In genomic region chr13:20402881-20403280, GRCh38 we compare ENCODE assay signal across 18 cellular contexts.
DNase-seq lines count a peak whose midpoint lies in the region; ATAC-seq and TF ChIP-seq lines count a peak whose summit lies in the region.
"Had no signal": no experiment of that assay in that cellular context is flagged by ENCODE, and none has a peak within 500 bp of the region (broad histone marks: within the 10 kb centered on the region; RNA-seq: fewer than 3 reads in every experiment).

No MANE protein-coding gene starts in this region.

- peak; percentile 14 for ATAC-seq in activated naive CD8-positive, alpha-beta T cell treated with anti-CD3 and anti-CD28 coated beads, Interleukin-2, amount 10 ng/mL, durations not matched to agents 7 days and 5 days (ENCODE audit: low read depth)
- no peak for ATAC-seq in activated naive CD8-positive, alpha-beta T cell treated with anti-CD3 and anti-CD28 coated beads, Interleukin-2, amount 50 U/mL, for 24 hours
- no peak for ATAC-seq in GM19467 (IDR thresholded peaks at IDR 0.05; ENCODE audit: unreplicated experiment)
- ATAC-seq: CD8-positive, alpha-beta T cell had no signal

- TF ChIP-seq CTCF in esophagus squamous epithelium (IDR thresholded peaks at IDR 0.05) = no peak
- TF ChIP-seq CTCF in sigmoid colon (IDR thresholded peaks at IDR 0.05) = no peak
- TF ChIP-seq CTCF in prostate gland (IDR thresholded peaks at IDR 0.05) = no peak

- peaks cover 4% of the 10 kb centered on the region for H3K27me3 Mint-ChIP-seq in activated naive CD8-positive, alpha-beta T cell treated with anti-CD3 and anti-CD28 coated beads, Interleukin-2, amount 10 ng/mL, durations not matched to agents 7 days and 5 days
- H3K27me3 Mint-ChIP-seq in activated naive CD8-positive, alpha-beta T cell treated with anti-CD3 and anti-CD28 coated beads, Interleukin-2, amount 50 U/mL, for 24 hours = no peaks in the 10 kb centered on the region
- H3K27me3 Mint-ChIP-seq in activated CD4-positive, alpha-beta memory T cell treated with anti-CD3 and anti-CD28 coated beads, Interleukin-2, amount 10 ng/mL, durations not matched to agents 7 days and 5 days = no peaks in the 10 kb centered on the region

- POLR2A ChIA-PET in activated naive CD8-positive, alpha-beta T cell treated with anti-CD3 and anti-CD28 coated beads, Interleukin-2, amount 10 ng/mL, durations not matched to agents 7 days and 5 days (lab: Charles Lee) = no interaction called here
- POLR2A ChIA-PET in activated CD4-positive, alpha-beta memory T cell treated with anti-CD3 and anti-CD28 coated beads, Interleukin-2, amount 10 ng/mL, durations not matched to agents 7 days and 5 days (lab: Charles Lee) = interaction anchor here (0.9 kb wide), 1 partner anchor 16 kb away, joined by 4 read pairs; no protein-coding TSS in a partner anchor

- H3K4me3 Mint-ChIP-seq in activated naive CD8-positive, alpha-beta T cell treated with anti-CD3 and anti-CD28 coated beads, Interleukin-2, amount 10 ng/mL, durations not matched to agents 7 days and 5 days = no peak overlapping the region
- no peak overlapping the region for H3K4me3 Mint-ChIP-seq in activated naive CD8-positive, alpha-beta T cell treated with anti-CD3 and anti-CD28 coated beads, Interleukin-2, amount 50 U/mL, for 24 hours
- no peak overlapping the region for H3K4me3 Mint-ChIP-seq in activated CD4-positive, alpha-beta memory T cell treated with anti-CD3 and anti-CD28 coated beads, Interleukin-2, amount 10 ng/mL, durations not matched to agents 7 days and 5 days
- H3K4me3 Mint-ChIP-seq: CD8-positive, alpha-beta T cell had no signal

- TF ChIP-seq EP300 in sigmoid colon (IDR thresholded peaks at IDR 0.05) = no peak

- peaks cover 28% of the 10 kb centered on the region for H3K4me1 Mint-ChIP-seq in activated naive CD8-positive, alpha-beta T cell treated with anti-CD3 and anti-CD28 coated beads, Interleukin-2, amount 10 ng/mL, durations not matched to agents 7 days and 5 days
- peaks cover 16% of the 10 kb centered on the region for H3K4me1 Mint-ChIP-seq in activated naive CD8-positive, alpha-beta T cell treated with anti-CD3 and anti-CD28 coated beads, Interleukin-2, amount 50 U/mL, for 24 hours
- peaks cover 31% of the 10 kb centered on the region for H3K4me1 Mint-ChIP-seq in activated CD4-positive, alpha-beta memory T cell treated with anti-CD3 and anti-CD28 coated beads, Interleukin-2, amount 10 ng/mL, durations not matched to agents 7 days and 5 days

- H3K4me3 ChIP-seq in esophagus squamous epithelium (no peak overlapping the region), sigmoid colon (no peak overlapping the region), prostate gland (no peak overlapping the region)
- H3K4me3 ChIP-seq: BLaER1, HAP-1, MG63, Peyer's patch had no signal

- intact Hi-C loops in esophagus squamous epithelium (cut with DNase I) = no loop called here
- intact Hi-C loops in sigmoid colon (cut with DNase I) = no loop called here
- intact Hi-C loops in prostate gland (cut with DNase I) = no loop called here

- H3K27me3 ChIP-seq in esophagus squamous epithelium = no peaks in the 10 kb centered on the region
- no peaks in the 10 kb centered on the region for H3K27me3 ChIP-seq in sigmoid colon
- H3K27me3 ChIP-seq in prostate gland (replicated peaks; ENCODE audit: insufficient read depth) = no peaks in the 10 kb centered on the region
- H3K27me3 ChIP-seq: BLaER1, MG63, Peyer's patch had no signal

- H3K36me3 ChIP-seq in esophagus squamous epithelium = peaks cover 0 to 13% (median 0%) of the 10 kb centered on the region in 3 donors
- peaks cover 0 to 21% (median 0%) of the 10 kb centered on the region in 4 donors for H3K36me3 ChIP-seq in sigmoid colon
- H3K36me3 ChIP-seq in prostate gland = no peaks in the 10 kb centered on the region
- H3K36me3 ChIP-seq: BLaER1, HAP-1, MG63 had no signal

- peak overlapping the region; percentile 31 to 87 (median 80) for H3K27ac ChIP-seq in esophagus squamous epithelium
- no peak overlapping the region for H3K27ac ChIP-seq in sigmoid colon
- no peak overlapping the region for H3K27ac ChIP-seq in prostate gland
- H3K27ac ChIP-seq: BLaER1, Peyer's patch had no signal

- CTCF ChIA-PET in activated CD4-positive, alpha-beta memory T cell treated with anti-CD3 and anti-CD28 coated beads, Interleukin-2, amount 10 ng/mL, durations not matched to agents 7 days and 5 days (lab: Charles Lee) = interaction anchor here (1.4 kb wide), 1 partner anchor 9 kb away, joined by 3 read pairs; no protein-coding TSS in a partner anchor

- peaks cover 3% of the 10 kb centered on the region for H3K36me3 Mint-ChIP-seq in activated naive CD8-positive, alpha-beta T cell treated with anti-CD3 and anti-CD28 coated beads, Interleukin-2, amount 10 ng/mL, durations not matched to agents 7 days and 5 days
- no peaks in the 10 kb centered on the region for H3K36me3 Mint-ChIP-seq in activated naive CD8-positive, alpha-beta T cell treated with anti-CD3 and anti-CD28 coated beads, Interleukin-2, amount 50 U/mL, for 24 hours (ENCODE audit: low read depth)
- H3K36me3 Mint-ChIP-seq in activated CD4-positive, alpha-beta memory T cell treated with anti-CD3 and anti-CD28 coated beads, Interleukin-2, amount 10 ng/mL, durations not matched to agents 7 days and 5 days (ENCODE audit: low read depth) = peaks cover 10% of the 10 kb centered on the region

- H3K9me3 ChIP-seq in esophagus squamous epithelium = no peaks in the 10 kb centered on the region
- H3K9me3 ChIP-seq in sigmoid colon = no peaks in the 10 kb centered on the region
- H3K9me3 ChIP-seq in prostate gland = no peaks in the 10 kb centered on the region
- H3K9me3 ChIP-seq: BLaER1, HAP-1, MG63, Peyer's patch had no signal

- H3K9me3 Mint-ChIP-seq in activated naive CD8-positive, alpha-beta T cell treated with anti-CD3 and anti-CD28 coated beads, Interleukin-2, amount 10 ng/mL, durations not matched to agents 7 days and 5 days = no peaks in the 10 kb centered on the region
- no peaks in the 10 kb centered on the region for H3K9me3 Mint-ChIP-seq in activated naive CD8-positive, alpha-beta T cell treated with anti-CD3 and anti-CD28 coated beads, Interleukin-2, amount 50 U/mL, for 24 hours
- H3K9me3 Mint-ChIP-seq in activated CD4-positive, alpha-beta memory T cell treated with anti-CD3 and anti-CD28 coated beads, Interleukin-2, amount 10 ng/mL, durations not matched to agents 7 days and 5 days = no peaks in the 10 kb centered on the region
- H3K9me3 Mint-ChIP-seq: CD8-positive, alpha-beta T cell had no signal

- DNase-seq in activated naive CD8-positive, alpha-beta T cell treated with anti-CD3 and anti-CD28 coated beads, Interleukin-2, amount 10 ng/mL, durations not matched to agents 7 days and 5 days = no peak
- DNase-seq in activated naive CD8-positive, alpha-beta T cell treated with anti-CD3 and anti-CD28 coated beads, Interleukin-2, amount 50 U/mL, for 24 hours = no peak
- DNase-seq in esophagus squamous epithelium (lab: John Stamatoyannopoulos, UW) = no peak
- DNase-seq in sigmoid colon = peak; percentile 35
- no peak for DNase-seq in prostate gland (ENCODE audit: low spot score)
- no peak for DNase-seq in activated CD4-positive, alpha-beta memory T cell treated with anti-CD3 and anti-CD28 coated beads, Interleukin-2, amount 10 ng/mL, durations not matched to agents 7 days and 5 days
- no peak for DNase-seq in epidermal melanocyte (ENCODE audit: insufficient read length, low spot score)
- DNase-seq: Karpas-422, MG63, NCI-H1092, NCI-H146, NCI-H2081, NCI-H774 had no signal

- peak overlapping the region; percentile 59 for H3K27ac Mint-ChIP-seq in activated naive CD8-positive, alpha-beta T cell treated with anti-CD3 and anti-CD28 coated beads, Interleukin-2, amount 10 ng/mL, durations not matched to agents 7 days and 5 days
- no peak overlapping the region for H3K27ac Mint-ChIP-seq in activated naive CD8-positive, alpha-beta T cell treated with anti-CD3 and anti-CD28 coated beads, Interleukin-2, amount 50 U/mL, for 24 hours
- H3K27ac Mint-ChIP-seq in activated CD4-positive, alpha-beta memory T cell treated with anti-CD3 and anti-CD28 coated beads, Interleukin-2, amount 10 ng/mL, durations not matched to agents 7 days and 5 days = no peak overlapping the region
- H3K27ac Mint-ChIP-seq: CD8-positive, alpha-beta T cell had no signal

- peaks cover 28 to 75% (median 30%) of the 10 kb centered on the region in 3 donors for H3K4me1 ChIP-seq in esophagus squamous epithelium
- no peaks in the 10 kb centered on the region for H3K4me1 ChIP-seq in sigmoid colon
- no peaks in the 10 kb centered on the region for H3K4me1 ChIP-seq in prostate gland (replicated peaks)
- H3K4me1 ChIP-seq: HAP-1, Peyer's patch had no signal

- 90% methylated on average over 2 of the region's 5 CpGs; no CpG with 5 or more reads in 1 of the 2 donors for WGBS in esophagus squamous epithelium, 2 donors
- WGBS in sigmoid colon, 2 donors = 93 to 95% methylated on average over 5 of the region's 5 CpGs
- WGBS in prostate gland = 95% methylated on average over 5 of the region's 5 CpGs

- TF ChIP-seq POLR2A in esophagus squamous epithelium (IDR thresholded peaks at IDR 0.05) = no peak
- no peak for TF ChIP-seq POLR2A in sigmoid colon (IDR thresholded peaks at IDR 0.05)
- no peak for TF ChIP-seq POLR2A in prostate gland (IDR thresholded peaks at IDR 0.05)

Comparison
In these comparisons a context has a peak if more than half of its experiments do, and no peak if none do; other contexts are left out.
1. H3K27ac ChIP-seq: peak in esophagus squamous epithelium (4 of 4); none in sigmoid colon (0 of 4) and prostate gland (0 of 2).